ENCODE assay signal across 7 cellular contexts in the genomic region with DNA sequence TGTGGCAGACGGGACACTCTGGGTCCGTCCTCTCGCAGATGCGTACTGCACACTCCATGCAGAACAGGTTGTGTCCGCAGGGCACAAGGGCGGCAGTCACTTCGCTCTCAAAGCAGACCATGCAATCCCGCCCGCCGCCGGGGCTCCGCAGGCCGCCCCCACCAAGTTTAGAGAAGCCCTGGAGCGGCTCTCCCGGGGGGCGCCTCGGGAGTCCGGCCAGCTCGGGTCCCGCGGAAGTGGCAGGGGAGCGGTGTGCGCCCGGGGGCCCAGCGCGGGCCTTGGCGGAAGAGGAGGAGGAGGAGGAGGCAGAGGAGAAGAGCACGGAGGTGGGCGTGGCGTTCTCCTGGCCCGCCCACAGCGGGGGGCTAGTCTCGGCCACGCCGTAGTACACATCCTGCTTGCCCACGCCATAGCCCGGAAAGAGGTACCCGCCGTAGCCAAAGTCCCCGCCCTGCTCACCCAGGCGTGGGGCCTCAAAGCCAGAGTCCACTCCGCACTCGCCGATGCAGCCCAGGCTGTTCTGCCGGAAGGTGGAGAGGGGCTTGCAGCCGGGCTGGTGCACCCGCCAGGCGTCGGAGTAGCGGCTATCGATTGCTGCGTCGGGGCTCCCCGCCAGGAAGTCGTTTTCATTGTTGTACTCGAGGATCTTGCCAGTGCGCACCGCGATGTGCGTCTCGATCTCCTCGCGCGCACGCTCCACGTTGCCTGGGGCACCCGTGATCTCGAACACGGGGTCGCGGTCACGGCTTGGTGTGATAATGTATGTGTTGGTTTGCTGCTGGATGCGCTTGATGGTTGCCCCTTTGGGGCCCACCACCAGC. TPM values are rescaled to one million over a fixed set of nuclear protein-coding genes. Genes with fewer than 3 reads are reported as not detected.
DNase-seq lines count a peak whose midpoint lies in the region; ATAC-seq and TF ChIP-seq lines count a peak whose summit lies in the region.

No MANE protein-coding gene starts in this region.

- CTCF ChIA-PET in HEK293 (lab: Yijun Ruan, JAX) = interaction anchor here (0.7 kb wide), 1 partner anchor 67 kb away, joined by 3 read pairs; no protein-coding TSS in a partner anchor

- peak overlapping the region; percentile 54 for H3K4me3 Mint-ChIP-seq in type B pancreatic cell

- H3K9me3 Mint-ChIP-seq in type B pancreatic cell = no peaks in the 10 kb centered on the region

- POLR2A ChIA-PET in HEK293 (lab: Yijun Ruan, JAX) = no interaction called here

- DNase-seq in brain microvascular endothelial cell = no peak
- no peak for DNase-seq in lung (ENCODE audit: low spot score)
- no peak for DNase-seq in type B pancreatic cell (ENCODE audit: extremely low spot score, unreplicated experiment)
- no peak for DNase-seq in AG20443 (ENCODE audit: low spot score)
- no peak for DNase-seq in stimulated activated CD4-positive, alpha-beta T cell treated with anti-CD3 and anti-CD28 coated beads, Interleukin-4, amount 100 ng/mL, for 1 hour
- DNase-seq in central memory CD4-positive, alpha-beta T cell = no peak

- peaks cover 52% of the 10 kb centered on the region for H3K4me1 Mint-ChIP-seq in type B pancreatic cell (ENCODE audit: unreplicated experiment)

- TF ChIP-seq CTCF in HEK293 (tag by site-specific recombination; IDR thresholded peaks at IDR 0.05) (no peak), brain microvascular endothelial cell (IDR thresholded peaks at IDR 0.05; ENCODE audit: low read depth, low read length, missing control alignments) (no peak), lung (IDR thresholded peaks at IDR 0.05; ENCODE audit: control extremely low read depth, extremely low read depth) (no peak), type B pancreatic cell (conservative IDR thresholded peaks at IDR 0.05) (no peak)

- H3K9me3 ChIP-seq in HEK293 (ENCODE audit: control insufficient read depth, insufficient read depth, low read depth, low read length) = no peaks in the 10 kb centered on the region
- no peaks in the 10 kb centered on the region for H3K9me3 ChIP-seq in lung (ENCODE audit: control insufficient read depth in 2 of 2, insufficient read depth in 1 of 2, low read length in 1 of 2)

- H3K27ac Mint-ChIP-seq in type B pancreatic cell = no peak overlapping the region

- WGBS in lung, 2 donors = 49 to 58% methylated on average over 59 to 73 of the region's 73 CpGs

- in situ Hi-C loops in brain microvascular endothelial cell (cut with HindIII; ENCODE audit: low pct_ligation_motif_present, low sequenced_read_pairs) = no loop called here

- H3K4me1 ChIP-seq in HEK293 (ENCODE audit: control insufficient read depth, insufficient read depth, low read length) = peaks cover 10% of the 10 kb centered on the region
- H3K4me1 ChIP-seq in lung (ENCODE audit: control insufficient read depth in 2 of 2, insufficient read depth in 2 of 2, low read length in 2 of 2) = peaks cover 0 to 6% of the 10 kb centered on the region in 2 donors

- H3K27ac ChIP-seq in HEK293 (ENCODE audit: extremely low read depth, low read depth, low read length) = no peak overlapping the region
- no peak overlapping the region for H3K27ac ChIP-seq in brain microvascular endothelial cell
- peak overlapping the region in 1 of 2 donors; percentile 41 for H3K27ac ChIP-seq in lung (ENCODE audit: low read depth in 1 of 2, low read length in 1 of 2)

- H3K4me3 ChIP-seq in HEK293 (ENCODE audit: low read depth, low read length) (no peak overlapping the region), brain microvascular endothelial cell (ENCODE audit: low read depth, low read length) (peak overlapping the region; percentile 20), lung (peak overlapping the region; percentile 24)

- peaks cover 38% of the 10 kb centered on the region for H3K36me3 Mint-ChIP-seq in type B pancreatic cell

- H3K27me3 ChIP-seq in brain microvascular endothelial cell (replicated peaks) = no peaks in the 10 kb centered on the region
- no peaks in the 10 kb centered on the region for H3K27me3 ChIP-seq in lung (ENCODE audit: control insufficient read depth, insufficient read depth)

- peak; percentile 21 for ATAC-seq in lung (ENCODE audit: insufficient read depth, low FRiP score)

- H3K27me3 Mint-ChIP-seq in type B pancreatic cell = no peaks in the 10 kb centered on the region

- H3K36me3 ChIP-seq in HEK293 (ENCODE audit: control insufficient read depth in 2 of 2, insufficient read depth in 1 of 2, low read length in 2 of 2) (peaks cover 0 to 26% of the 10 kb centered on the region in 2 experiments; a peak in 1 of 3 replicates), brain microvascular endothelial cell (replicated peaks) (peaks cover 12% of the 10 kb centered on the region), lung (ENCODE audit: control insufficient read depth in 2 of 2, insufficient read depth in 2 of 2, low read length in 2 of 2) (no peaks in the 10 kb centered on the region)

TF ChIP-seq in HEK293, 187 proteins besides CTCF, POLR2A, EP300 and RAD21 (continues in another document):
- TF ChIP-seq ZNF670 (tag by site-specific recombination; IDR thresholded peaks at IDR 0.05; ENCODE audit: low read depth) (no peak), ZNF792 (tag by site-specific recombination; IDR thresholded peaks at IDR 0.05) (no peak), ZNF133 (tag by site-specific recombination; IDR thresholded peaks at IDR 0.05) (no peak), ZNF626 (tag by site-specific recombination; IDR thresholded peaks at IDR 0.05) (no peak), ZNF174 (tag by site-specific recombination; IDR thresholded peaks at IDR 0.05) (no peak), KLF9 (tag by site-specific recombination; IDR thresholded peaks at IDR 0.05; ENCODE audit: low read depth) (peak; percentile 43; the same call in 1 of the 2 replicates), ZNF664 (tag by site-specific recombination; IDR thresholded peaks at IDR 0.05) (no peak), YY1 (tag by site-specific recombination; IDR thresholded peaks at IDR 0.05) (no peak), ZNF600 (tag by site-specific recombination; IDR thresholded peaks at IDR 0.05) (peak; percentile 16; the same call in 1 of the 2 replicates)
- TF ChIP-seq, protein P1, sequence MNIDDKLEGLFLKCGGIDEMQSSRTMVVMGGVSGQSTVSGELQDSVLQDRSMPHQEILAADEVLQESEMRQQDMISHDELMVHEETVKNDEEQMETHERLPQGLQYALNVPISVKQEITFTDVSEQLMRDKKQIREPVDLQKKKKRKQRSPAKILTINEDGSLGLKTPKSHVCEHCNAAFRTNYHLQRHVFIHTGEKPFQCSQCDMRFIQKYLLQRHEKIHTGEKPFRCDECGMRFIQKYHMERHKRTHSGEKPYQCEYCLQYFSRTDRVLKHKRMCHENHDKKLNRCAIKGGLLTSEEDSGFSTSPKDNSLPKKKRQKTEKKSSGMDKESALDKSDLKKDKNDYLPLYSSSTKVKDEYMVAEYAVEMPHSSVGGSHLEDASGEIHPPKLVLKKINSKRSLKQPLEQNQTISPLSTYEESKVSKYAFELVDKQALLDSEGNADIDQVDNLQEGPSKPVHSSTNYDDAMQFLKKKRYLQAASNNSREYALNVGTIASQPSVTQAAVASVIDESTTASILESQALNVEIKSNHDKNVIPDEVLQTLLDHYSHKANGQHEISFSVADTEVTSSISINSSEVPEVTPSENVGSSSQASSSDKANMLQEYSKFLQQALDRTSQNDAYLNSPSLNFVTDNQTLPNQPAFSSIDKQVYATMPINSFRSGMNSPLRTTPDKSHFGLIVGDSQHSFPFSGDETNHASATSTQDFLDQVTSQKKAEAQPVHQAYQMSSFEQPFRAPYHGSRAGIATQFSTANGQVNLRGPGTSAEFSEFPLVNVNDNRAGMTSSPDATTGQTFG (tag by site-specific recombination; IDR thresholded peaks at IDR 0.05; ENCODE audit: borderline replicate concordance) = no peak
- TF ChIP-seq, protein P2, sequence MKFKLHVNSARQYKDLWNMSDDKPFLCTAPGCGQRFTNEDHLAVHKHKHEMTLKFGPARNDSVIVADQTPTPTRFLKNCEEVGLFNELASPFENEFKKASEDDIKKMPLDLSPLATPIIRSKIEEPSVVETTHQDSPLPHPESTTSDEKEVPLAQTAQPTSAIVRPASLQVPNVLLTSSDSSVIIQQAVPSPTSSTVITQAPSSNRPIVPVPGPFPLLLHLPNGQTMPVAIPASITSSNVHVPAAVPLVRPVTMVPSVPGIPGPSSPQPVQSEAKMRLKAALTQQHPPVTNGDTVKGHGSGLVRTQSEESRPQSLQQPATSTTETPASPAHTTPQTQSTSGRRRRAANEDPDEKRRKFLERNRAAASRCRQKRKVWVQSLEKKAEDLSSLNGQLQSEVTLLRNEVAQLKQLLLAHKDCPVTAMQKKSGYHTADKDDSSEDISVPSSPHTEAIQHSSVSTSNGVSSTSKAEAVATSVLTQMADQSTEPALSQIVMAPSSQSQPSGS (tag by site-specific recombination; IDR thresholded peaks at IDR 0.05; ENCODE audit: low read depth) = no peak
- TF ChIP-seq, protein P3, sequence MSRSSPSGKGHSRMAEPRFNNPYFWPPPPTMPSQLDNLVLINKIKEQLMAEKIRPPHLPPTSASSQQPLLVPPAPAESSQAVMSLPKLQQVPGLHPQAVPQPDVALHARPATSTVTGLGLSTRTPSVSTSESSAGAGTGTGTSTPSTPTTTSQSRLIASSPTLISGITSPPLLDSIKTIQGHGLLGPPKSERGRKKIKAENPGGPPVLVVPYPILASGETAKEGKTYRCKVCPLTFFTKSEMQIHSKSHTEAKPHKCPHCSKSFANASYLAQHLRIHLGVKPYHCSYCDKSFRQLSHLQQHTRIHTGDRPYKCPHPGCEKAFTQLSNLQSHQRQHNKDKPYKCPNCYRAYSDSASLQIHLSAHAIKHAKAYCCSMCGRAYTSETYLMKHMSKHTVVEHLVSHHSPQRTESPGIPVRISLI (tag by site-specific recombination; IDR thresholded peaks at IDR 0.05) = no peak

RNA-seq across cellular contexts. Expression of a gene that starts 5.4 kb away (rescaled TPM):
- total RNA-seq in lung (1 to 10 TPM; 1.1 to 8.1 TPM), type B pancreatic cell (ENCODE audit: low replicate concordance) (31.0 and 61.9 TPM in 2 replicates)
- under 1 TPM; 0.26 to 1.00 TPM for polyA plus RNA-seq in lung

RNA-seq across cellular contexts. Expression of a gene that starts 15.9 kb away (rescaled TPM):
- total RNA-seq in lung (10 to 100 TPM; 62.7 to 75.2 TPM), type B pancreatic cell (ENCODE audit: low replicate concordance) (97.9 and 294 TPM in 2 replicates)
- polyA plus RNA-seq in lung = 100 to 1,000 TPM in 1 of 2 donors, 10 to 100 TPM in 1; 99.2 to 156 TPM

RNA-seq across cellular contexts. Expression of a gene that starts 22.2 kb away (rescaled TPM):
- total RNA-seq in lung (10 to 100 TPM; 71.2 to 71.5 TPM), type B pancreatic cell (ENCODE audit: low replicate concordance) (55.6 and 60.9 TPM in 2 replicates)
- 100 to 1,000 TPM; 135 to 143 TPM for polyA plus RNA-seq in lung

RNA-seq across cellular contexts. Expression of a gene that starts 23.2 kb away (rescaled TPM):
- total RNA-seq in lung (10 to 100 TPM; 25.0 to 27.2 TPM), type B pancreatic cell (ENCODE audit: low replicate concordance) (40.3 and 54.5 TPM in 2 replicates)
- polyA plus RNA-seq in lung = 10 to 100 TPM; 16.2 to 20.8 TPM

RNA-seq across cellular contexts. Expression of a gene that starts 37.7 kb away (rescaled TPM):
- 100 to 1,000 TPM; 182 to 547 TPM for total RNA-seq in lung
- 100 to 1,000 TPM; 163 to 205 TPM for polyA plus RNA-seq in lung
- 141 and 400 TPM in 2 replicates for total RNA-seq in type B pancreatic cell (ENCODE audit: low replicate concordance)
